8 cellular contexts compared by ENCODE assay signal in the genomic region with DNA sequence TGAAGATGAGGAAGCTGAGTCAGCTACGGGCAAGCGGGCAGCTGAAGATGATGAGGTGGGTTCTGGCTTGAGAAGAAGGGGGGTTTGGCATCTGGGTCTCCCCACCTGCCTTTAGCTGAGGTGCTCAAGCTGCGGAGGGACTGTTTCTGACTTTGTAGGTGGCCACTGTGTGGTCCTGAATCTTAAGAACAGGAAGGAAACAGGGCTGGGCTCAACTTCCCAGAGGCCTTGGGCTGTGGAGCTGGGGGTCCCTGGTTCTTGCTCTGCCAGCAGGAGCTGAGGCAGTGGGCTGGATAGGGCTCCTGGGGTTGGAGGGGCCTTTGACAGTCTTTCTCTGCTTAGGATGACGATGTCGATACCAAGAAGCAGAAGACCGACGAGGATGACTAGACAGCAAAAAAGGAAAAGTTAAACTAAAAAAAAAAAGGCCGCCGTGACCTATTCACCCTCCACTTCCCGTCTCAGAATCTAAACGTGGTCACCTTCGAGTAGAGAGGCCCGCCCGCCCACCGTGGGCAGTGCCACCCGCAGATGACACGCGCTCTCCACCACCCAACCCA. TPM values are rescaled to one million over a fixed set of nuclear protein-coding genes. Genes with fewer than 3 reads are reported as not detected.
DNase-seq lines count a peak whose midpoint lies in the region; ATAC-seq and TF ChIP-seq lines count a peak whose summit lies in the region.
"Not testable (repeated sequence)": the region's sequence is repeated elsewhere in the genome, so short reads cannot be mapped to it uniquely, and the experiment has no call there.

No MANE protein-coding gene starts in this region.

- not testable (repeated sequence) for H3K27me3 ChIP-seq in H9 (ENCODE audit: insufficient read depth, low read length); vagina

- H4K91ac ChIP-seq in H9 (ENCODE audit: insufficient read length, low read depth, low read length): not testable (repeated sequence)

- not testable (repeated sequence) for TF ChIP-seq CTCF in H9 (conservative IDR thresholded peaks at IDR 0.05); RWPE1 (conservative IDR thresholded peaks at IDR 0.05; ENCODE audit: low read depth); brain (conservative IDR thresholded peaks at IDR 0.05); glutamatergic neuron (IDR thresholded peaks at IDR 0.05; ENCODE audit: partially characterized antibody, unreplicated experiment); natural killer cell (IDR thresholded peaks at IDR 0.05); vagina (IDR thresholded peaks at IDR 0.05)

- not testable (repeated sequence) for H2BK5ac ChIP-seq in H9 (ENCODE audit: insufficient read length, low read length)

- H2BK15ac ChIP-seq in H9 (ENCODE audit: low read depth, low read length): not testable (repeated sequence)

- H3K27ac Mint-ChIP-seq in H9 (peak overlapping the region; percentile 94 to 98 (median 98)), brain (peak overlapping the region; percentile 66 to 83 (median 78)), glutamatergic neuron (ENCODE audit: unreplicated experiment) (peak overlapping the region; percentile 67), natural killer cell (peak overlapping the region; percentile 97)

- H2BK12ac ChIP-seq in H9 (ENCODE audit: insufficient read length, low read depth, low read length): not testable (repeated sequence)

- H2BK20ac ChIP-seq in H9 (ENCODE audit: low read depth, low read length, poor library complexity, severe bottlenecking): not testable (repeated sequence)

- H3K4ac ChIP-seq in H9 (ENCODE audit: low read depth, low read length): not testable (repeated sequence)

- intact Hi-C loops in natural killer cell (cut with micrococcal nuclease): not testable (repeated sequence)
- intact Hi-C loops in vagina (cut with DNase I): loop anchor here (2.0 kb wide), 1 partner anchor 38 kb away; no protein-coding TSS in a partner anchor

- H3K27me3 Mint-ChIP-seq in H9 (ENCODE audit: low read depth) (peaks cover 19% of the 10 kb centered on the region), glutamatergic neuron (ENCODE audit: unreplicated experiment) (peaks cover 21% of the 10 kb centered on the region)
- not testable (repeated sequence) for H3K27me3 Mint-ChIP-seq in brain; natural killer cell (ENCODE audit: low read depth in 2 of 2)

- not testable (repeated sequence) for H3K23me2 ChIP-seq in H9 (ENCODE audit: insufficient read length, low read depth, low read length, poor library complexity, severe bottlenecking)

- not testable (repeated sequence) for H2BK120ac ChIP-seq in H9 (ENCODE audit: low read depth, low read length, poor library complexity, severe bottlenecking)

- peaks cover 0 to 15% of the 10 kb centered on the region in 2 donors for H3K36me3 ChIP-seq in vagina

- H3K4me1 ChIP-seq in H9 (ENCODE audit: insufficient read depth, low read length): not testable (repeated sequence)
- H3K4me1 ChIP-seq in vagina: peaks cover 38% of the 10 kb centered on the region

- not testable (repeated sequence) for H2AFZ ChIP-seq in H9 (ENCODE audit: low read length)

- not testable (repeated sequence) for H3K27ac ChIP-seq in H9 (ENCODE audit: insufficient read length, low read depth, low read length)
- H3K27ac ChIP-seq in RWPE1 (peak overlapping the region; percentile 99), vagina (peak overlapping the region; percentile 100)

- CTCF ChIA-PET in RWPE1 (lab: Yijun Ruan, JAX): interaction anchor here (0.5 to 3.2 kb wide), 2 partner anchors 64 to 100 kb away, joined by 4 to 19 read pairs; no protein-coding TSS in a partner anchor

- not testable (repeated sequence) for H3K23ac ChIP-seq in H9 (ENCODE audit: insufficient read length, low read depth, low read length)

- H3T11ph ChIP-seq in H9 (ENCODE audit: low read length): not testable (repeated sequence)

- DNase-seq in H9; RWPE1 (ENCODE audit: low spot score); glutamatergic neuron; vagina (ENCODE audit: extremely low spot score in 2 of 2): not testable (repeated sequence)
- peak; percentile 37 for DNase-seq in activated T-cell treated with anti-CD3 and anti-CD28 coated beads for 24 hours (ENCODE audit: low read depth)
- DNase-seq in natural killer cell: peak; percentile 44
- peak; percentile 43 to 66 for DNase-seq in stimulated activated CD4-positive, alpha-beta T cell treated with anti-CD3 and anti-CD28 coated beads, Interleukin-4, amount 100 ng/mL, for 4 hours

- POLR2A ChIA-PET in RWPE1 (lab: Yijun Ruan, JAX; ENCODE audit: low non-redundant PET): not testable (repeated sequence)

- not testable (repeated sequence) for H3K56ac ChIP-seq in H9 (ENCODE audit: insufficient read length, low read depth, low read length)

- H2AK5ac ChIP-seq in H9 (ENCODE audit: insufficient read length, low read length): not testable (repeated sequence)

- not testable (repeated sequence) for H4K5ac ChIP-seq in H9 (ENCODE audit: insufficient read length, low read depth, low read length)

- H4K20me1 ChIP-seq in H9 (ENCODE audit: control insufficient read depth, insufficient read depth, insufficient read length): not testable (repeated sequence)

- peak overlapping the region; percentile 74 for H3K4me2 ChIP-seq in H9 (ENCODE audit: insufficient read depth, insufficient read length, low read length)

- not testable (repeated sequence) for H3K4me3 ChIP-seq in vagina

- H4K8ac ChIP-seq in H9 (replicated peaks; ENCODE audit: insufficient read length, low read depth, low read length): not testable (repeated sequence)

- H3K9me3 ChIP-seq in H9 (ENCODE audit: control insufficient read depth, low read depth, low read length); vagina: not testable (repeated sequence)

- ATAC-seq in natural killer cell: not testable (repeated sequence)

- WGBS in H9 (ENCODE audit: extremely low coverage, insufficient read length, low lambda C conversion rate): no CpG with 5 or more reads among the region's 18 CpGs

- H3K9me3 Mint-ChIP-seq in H9, brain, natural killer cell: not testable (repeated sequence)
- peaks cover 22% of the 10 kb centered on the region for H3K9me3 Mint-ChIP-seq in glutamatergic neuron (ENCODE audit: unreplicated experiment)

- H3K9ac ChIP-seq in H9 (ENCODE audit: extremely low read depth, insufficient read length, low read length): peak overlapping the region; percentile 83

- H3K4me3 Mint-ChIP-seq in H9 (peak overlapping the region; percentile 93 to 98), brain (peak overlapping the region; percentile 82 to 87 (median 85)), glutamatergic neuron (ENCODE audit: unreplicated experiment) (peak overlapping the region; percentile 99), natural killer cell (peak overlapping the region; percentile 99)

- peak overlapping the region; percentile 5 for H3K18ac ChIP-seq in H9 (ENCODE audit: insufficient read length, low read depth, low read length)

- not testable (repeated sequence) for H3K79me1 ChIP-seq in H9 (ENCODE audit: insufficient read depth, low read depth, low read length, poor library complexity, severe bottlenecking)

- not testable (repeated sequence) for TF ChIP-seq POLR2A in vagina (IDR thresholded peaks at IDR 0.05)

- H3K36me3 Mint-ChIP-seq in H9 (ENCODE audit: insufficient read depth in 1 of 3, low read depth in 3 of 3) (peaks cover 36 to 52% (median 48%) of the 10 kb centered on the region in 3 experiments), brain (peaks cover 29% of the 10 kb centered on the region), natural killer cell (peaks cover 13% of the 10 kb centered on the region)
- H3K36me3 Mint-ChIP-seq in glutamatergic neuron (ENCODE audit: unreplicated experiment): not testable (repeated sequence)

- H3K4me1 Mint-ChIP-seq in H9: peaks cover 32 to 37% of the 10 kb centered on the region in 2 experiments
- peaks cover 46% of the 10 kb centered on the region for H3K4me1 Mint-ChIP-seq in brain
- peaks cover 21% of the 10 kb centered on the region for H3K4me1 Mint-ChIP-seq in glutamatergic neuron (ENCODE audit: low read depth, unreplicated experiment)
- H3K4me1 Mint-ChIP-seq in natural killer cell: peaks cover 31 to 56% of the 10 kb centered on the region in 2 donors

- not testable (repeated sequence) for H3K14ac ChIP-seq in H9 (ENCODE audit: insufficient read depth, low read length)

- peaks cover 40% of the 10 kb centered on the region; the same call in 1 of the 2 replicates for H3K79me2 ChIP-seq in H9 (ENCODE audit: insufficient read depth, low read length)

RNA-seq across cellular contexts. Expression of gene PTMA, which starts 4.2 kb away (rescaled TPM):
- total RNA-seq in H9 (2021) (1,963 and 2,010 TPM in 2 replicates), glutamatergic neuron (ENCODE audit: unreplicated experiment) (948 TPM), natural killer cell (1,000 to 10,000 TPM; 1,245 to 1,643 (median 1,314) TPM), vagina (536 TPM)
- 2,636 TPM for polyA plus RNA-seq in brain (ENCODE audit: insufficient read depth, low read depth, low replicate concordance)
